In genomic region chr20:45080867-45081616, GRCh38 we compare ENCODE assay signal across 11 cellular contexts. TPM values are rescaled to one million over a fixed set of nuclear protein-coding genes. Genes with fewer than 3 reads are reported as not detected.
DNase-seq lines count a peak whose midpoint lies in the region; ATAC-seq and TF ChIP-seq lines count a peak whose summit lies in the region.
"Had no signal": no experiment of that assay in that cellular context is flagged by ENCODE, and none has a peak within 500 bp of the region (broad histone marks: within the 10 kb centered on the region; RNA-seq: fewer than 3 reads in every experiment).

No MANE protein-coding gene starts in this region.

- no peak overlapping the region for H3K4me3 ChIP-seq in AG10803 (ENCODE audit: low read length)
- no peak overlapping the region for H3K4me3 ChIP-seq in GM12864 (ENCODE audit: low read depth, low read length)
- H3K4me3 ChIP-seq in foreskin fibroblast (ENCODE audit: low read depth in 1 of 2, low read length in 2 of 2) = no peak overlapping the region
- H3K4me3 ChIP-seq: thoracic aorta had no signal

- intact Hi-C loops in left cardiac atrium (cut with DNase I) = no loop called here

- DNase-seq in AG10803 (ENCODE audit: low read depth) (no peak), GM12864 (ENCODE audit: low read depth) (no peak), RPMI7951 (ENCODE audit: low read depth) (peak; percentile 47), foreskin fibroblast (peak in 1 of 2 donors; percentile 57), NCI-H2081 treated with DMSO at 0.1 percent for 48 hours (lab: John Stamatoyannopoulos, UW) (no peak), MV-4-11 (lab: John Stamatoyannopoulos, UW) (no peak), left cardiac atrium (no peak)
- no peak for DNase-seq in stimulated activated CD4-positive, alpha-beta T cell treated with anti-CD3 and anti-CD28 coated beads, Interleukin-12 subunit alpha, Interleukin-12 subunit beta, amount 100 ng/mL, for 4 hours
- DNase-seq: hypothalamus had no signal

- TF ChIP-seq CTCF in AG10803 (conservative IDR thresholded peaks at IDR 0.05; ENCODE audit: low read length) = peak; percentile 53
- TF ChIP-seq CTCF in GM12864 (IDR thresholded peaks at IDR 0.05; ENCODE audit: low read depth, low read length, missing control alignments) = peak; percentile 46
- peak; percentile 50 for TF ChIP-seq CTCF in foreskin fibroblast (IDR thresholded peaks at IDR 0.05; ENCODE audit: low read depth, low read length)

- ATAC-seq in left cardiac atrium = no peak
- ATAC-seq: Right ventricle myocardium inferior had no signal

RNA-seq across cellular contexts. Expression of gene KCNS1, which starts 19.9 kb away (rescaled TPM):
- 0.12 and 0.39 TPM in 2 replicates for total RNA-seq in RPMI7951 (2014; rRNA removed; shearing (Covaris generic))
- under 1 TPM; 0.21 TPM for total RNA-seq in left cardiac atrium
- total RNA-seq: Right ventricle myocardium inferior, thoracic aorta had no signal

RNA-seq across cellular contexts. Expression of gene WFDC5, which starts 33.9 kb away (rescaled TPM):
- total RNA-seq in RPMI7951 (2014; rRNA removed; shearing (Covaris generic)) = not detected in 2 replicates
- total RNA-seq in left cardiac atrium = not detected
- total RNA-seq: Right ventricle myocardium inferior, thoracic aorta had no signal

RNA-seq across cellular contexts. Expression of gene WFDC12, which starts 43.2 kb away (rescaled TPM):
- total RNA-seq in RPMI7951 (2014; rRNA removed; shearing (Covaris generic)) = not detected in 2 replicates
- total RNA-seq in left cardiac atrium = not detected
- total RNA-seq: Right ventricle myocardium inferior, thoracic aorta had no signal
